1 cellular context compared by ENCODE assay signal in the genomic region with DNA sequence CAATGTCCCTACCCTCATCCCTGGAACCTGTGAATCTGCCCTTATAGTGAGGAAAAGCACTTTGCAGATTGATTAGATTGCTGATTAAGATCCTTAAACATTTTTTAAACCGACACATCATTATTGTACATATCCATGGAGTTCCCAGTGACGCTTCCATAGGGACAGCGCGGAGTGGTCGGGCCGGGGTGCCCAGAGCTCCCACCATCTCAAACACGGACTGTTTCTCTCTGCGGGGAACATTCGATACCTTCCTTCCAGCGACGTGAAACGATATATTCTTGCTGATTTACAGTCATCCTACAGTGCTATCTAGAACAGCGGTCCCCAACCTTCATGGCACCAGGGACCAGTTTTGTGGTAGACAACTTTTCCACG.
TF ChIP-seq lines count a peak whose summit lies in the region.

No MANE protein-coding gene starts in this region.

TF ChIP-seq in HepG2, 621 proteins besides CTCF, POLR2A, EP300 and RAD21 (continued from another document and continues in another):
- TF ChIP-seq, protein P1, sequence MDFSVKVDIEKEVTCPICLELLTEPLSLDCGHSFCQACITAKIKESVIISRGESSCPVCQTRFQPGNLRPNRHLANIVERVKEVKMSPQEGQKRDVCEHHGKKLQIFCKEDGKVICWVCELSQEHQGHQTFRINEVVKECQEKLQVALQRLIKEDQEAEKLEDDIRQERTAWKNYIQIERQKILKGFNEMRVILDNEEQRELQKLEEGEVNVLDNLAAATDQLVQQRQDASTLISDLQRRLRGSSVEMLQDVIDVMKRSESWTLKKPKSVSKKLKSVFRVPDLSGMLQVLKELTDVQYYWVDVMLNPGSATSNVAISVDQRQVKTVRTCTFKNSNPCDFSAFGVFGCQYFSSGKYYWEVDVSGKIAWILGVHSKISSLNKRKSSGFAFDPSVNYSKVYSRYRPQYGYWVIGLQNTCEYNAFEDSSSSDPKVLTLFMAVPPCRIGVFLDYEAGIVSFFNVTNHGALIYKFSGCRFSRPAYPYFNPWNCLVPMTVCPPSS (IDR thresholded peaks at IDR 0.05) = no peak
- TF ChIP-seq, protein P2, sequence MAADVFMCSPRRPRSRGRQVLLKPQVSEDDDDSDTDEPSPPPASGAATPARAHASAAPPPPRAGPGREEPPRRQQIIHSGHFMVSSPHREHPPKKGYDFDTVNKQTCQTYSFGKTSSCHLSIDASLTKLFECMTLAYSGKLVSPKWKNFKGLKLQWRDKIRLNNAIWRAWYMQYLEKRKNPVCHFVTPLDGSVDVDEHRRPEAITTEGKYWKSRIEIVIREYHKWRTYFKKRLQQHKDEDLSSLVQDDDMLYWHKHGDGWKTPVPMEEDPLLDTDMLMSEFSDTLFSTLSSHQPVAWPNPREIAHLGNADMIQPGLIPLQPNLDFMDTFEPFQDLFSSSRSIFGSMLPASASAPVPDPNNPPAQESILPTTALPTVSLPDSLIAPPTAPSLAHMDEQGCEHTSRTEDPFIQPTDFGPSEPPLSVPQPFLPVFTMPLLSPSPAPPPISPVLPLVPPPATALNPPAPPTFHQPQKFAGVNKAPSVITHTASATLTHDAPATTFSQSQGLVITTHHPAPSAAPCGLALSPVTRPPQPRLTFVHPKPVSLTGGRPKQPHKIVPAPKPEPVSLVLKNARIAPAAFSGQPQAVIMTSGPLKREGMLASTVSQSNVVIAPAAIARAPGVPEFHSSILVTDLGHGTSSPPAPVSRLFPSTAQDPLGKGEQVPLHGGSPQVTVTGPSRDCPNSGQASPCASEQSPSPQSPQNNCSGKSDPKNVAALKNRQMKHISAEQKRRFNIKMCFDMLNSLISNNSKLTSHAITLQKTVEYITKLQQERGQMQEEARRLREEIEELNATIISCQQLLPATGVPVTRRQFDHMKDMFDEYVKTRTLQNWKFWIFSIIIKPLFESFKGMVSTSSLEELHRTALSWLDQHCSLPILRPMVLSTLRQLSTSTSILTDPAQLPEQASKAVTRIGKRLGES (CRISPR knock-in tag; IDR thresholded peaks at IDR 0.05; ENCODE audit: borderline replicate concordance) = no peak
- TF ChIP-seq ZNF180 (CRISPR knock-in tag; IDR thresholded peaks at IDR 0.05; ENCODE audit: borderline replicate concordance, low read depth) = no peak
- no peak for TF ChIP-seq MYC (CRISPR knock-in tag; IDR thresholded peaks at IDR 0.05; ENCODE audit: borderline replicate concordance)
- TF ChIP-seq JDP2 (CRISPR knock-in tag; IDR thresholded peaks at IDR 0.05; ENCODE audit: borderline replicate concordance) = no peak
- TF ChIP-seq TCF7L2 (IDR thresholded peaks at IDR 0.05; ENCODE audit: low read depth, low read length) = no peak
- TF ChIP-seq ZNF317 (CRISPR knock-in tag; IDR thresholded peaks at IDR 0.05) = 0 out of 2 replicates have a peak, but pooled peaks have one; percentile 30
- no peak for TF ChIP-seq PHB2 (IDR thresholded peaks at IDR 0.05; ENCODE audit: partially characterized antibody)
- no peak for TF ChIP-seq ZNF432 (CRISPR knock-in tag; IDR thresholded peaks at IDR 0.05; ENCODE audit: borderline replicate concordance)
- no peak for TF ChIP-seq ISL2 (CRISPR knock-in tag; IDR thresholded peaks at IDR 0.05)
- TF ChIP-seq MBNL3 (CRISPR knock-in tag; conservative IDR thresholded peaks at IDR 0.05) = no peak
- TF ChIP-seq ZNF652 (CRISPR knock-in tag; IDR thresholded peaks at IDR 0.05; ENCODE audit: borderline replicate concordance, low read depth) = no peak
- TF ChIP-seq, protein P3, sequence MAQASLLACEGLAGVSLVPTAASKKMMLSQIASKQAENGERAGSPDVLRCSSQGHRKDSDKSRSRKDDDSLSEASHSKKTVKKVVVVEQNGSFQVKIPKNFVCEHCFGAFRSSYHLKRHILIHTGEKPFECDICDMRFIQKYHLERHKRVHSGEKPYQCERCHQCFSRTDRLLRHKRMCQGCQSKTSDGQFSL (CRISPR knock-in tag; IDR thresholded peaks at IDR 0.05) = no peak
- TF ChIP-seq, protein P4, sequence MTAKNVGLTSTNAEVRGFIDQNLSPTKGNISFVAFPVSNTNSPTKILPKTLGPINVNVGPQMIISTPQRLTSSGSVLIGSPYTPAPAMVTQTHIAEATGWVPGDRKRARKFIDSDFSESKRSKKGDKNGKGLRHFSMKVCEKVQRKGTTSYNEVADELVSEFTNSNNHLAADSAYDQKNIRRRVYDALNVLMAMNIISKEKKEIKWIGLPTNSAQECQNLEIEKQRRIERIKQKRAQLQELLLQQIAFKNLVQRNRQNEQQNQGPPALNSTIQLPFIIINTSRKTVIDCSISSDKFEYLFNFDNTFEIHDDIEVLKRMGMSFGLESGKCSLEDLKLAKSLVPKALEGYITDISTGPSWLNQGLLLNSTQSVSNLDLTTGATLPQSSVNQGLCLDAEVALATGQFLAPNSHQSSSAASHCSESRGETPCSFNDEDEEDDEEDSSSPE (CRISPR knock-in tag; IDR thresholded peaks at IDR 0.05) = peak; percentile 2; the same call in 1 of the 2 replicates
- TF ChIP-seq, protein P5, sequence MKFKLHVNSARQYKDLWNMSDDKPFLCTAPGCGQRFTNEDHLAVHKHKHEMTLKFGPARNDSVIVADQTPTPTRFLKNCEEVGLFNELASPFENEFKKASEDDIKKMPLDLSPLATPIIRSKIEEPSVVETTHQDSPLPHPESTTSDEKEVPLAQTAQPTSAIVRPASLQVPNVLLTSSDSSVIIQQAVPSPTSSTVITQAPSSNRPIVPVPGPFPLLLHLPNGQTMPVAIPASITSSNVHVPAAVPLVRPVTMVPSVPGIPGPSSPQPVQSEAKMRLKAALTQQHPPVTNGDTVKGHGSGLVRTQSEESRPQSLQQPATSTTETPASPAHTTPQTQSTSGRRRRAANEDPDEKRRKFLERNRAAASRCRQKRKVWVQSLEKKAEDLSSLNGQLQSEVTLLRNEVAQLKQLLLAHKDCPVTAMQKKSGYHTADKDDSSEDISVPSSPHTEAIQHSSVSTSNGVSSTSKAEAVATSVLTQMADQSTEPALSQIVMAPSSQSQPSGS (CRISPR knock-in tag; IDR thresholded peaks at IDR 0.05) = no peak
- no peak for TF ChIP-seq HNF4A (CRISPR knock-in tag; IDR thresholded peaks at IDR 0.05)
- TF ChIP-seq, protein P6, sequence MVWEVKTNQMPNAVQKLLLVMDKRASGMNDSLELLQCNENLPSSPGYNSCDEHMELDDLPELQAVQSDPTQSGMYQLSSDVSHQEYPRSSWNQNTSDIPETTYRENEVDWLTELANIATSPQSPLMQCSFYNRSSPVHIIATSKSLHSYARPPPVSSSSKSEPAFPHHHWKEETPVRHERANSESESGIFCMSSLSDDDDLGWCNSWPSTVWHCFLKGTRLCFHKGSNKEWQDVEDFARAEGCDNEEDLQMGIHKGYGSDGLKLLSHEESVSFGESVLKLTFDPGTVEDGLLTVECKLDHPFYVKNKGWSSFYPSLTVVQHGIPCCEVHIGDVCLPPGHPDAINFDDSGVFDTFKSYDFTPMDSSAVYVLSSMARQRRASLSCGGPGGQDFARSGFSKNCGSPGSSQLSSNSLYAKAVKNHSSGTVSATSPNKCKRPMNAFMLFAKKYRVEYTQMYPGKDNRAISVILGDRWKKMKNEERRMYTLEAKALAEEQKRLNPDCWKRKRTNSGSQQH (CRISPR knock-in tag; IDR thresholded peaks at IDR 0.05; ENCODE audit: low read depth) = no peak
- no peak for TF ChIP-seq MTF1 (CRISPR knock-in tag; IDR thresholded peaks at IDR 0.05)
- no peak for TF ChIP-seq CCDC6 (CRISPR knock-in tag; IDR thresholded peaks at IDR 0.05)
- no peak for TF ChIP-seq REL (CRISPR knock-in tag; conservative IDR thresholded peaks at IDR 0.05)
- no peak for TF ChIP-seq ZNF234 (CRISPR knock-in tag; conservative IDR thresholded peaks at IDR 0.05)
- TF ChIP-seq, protein P7, sequence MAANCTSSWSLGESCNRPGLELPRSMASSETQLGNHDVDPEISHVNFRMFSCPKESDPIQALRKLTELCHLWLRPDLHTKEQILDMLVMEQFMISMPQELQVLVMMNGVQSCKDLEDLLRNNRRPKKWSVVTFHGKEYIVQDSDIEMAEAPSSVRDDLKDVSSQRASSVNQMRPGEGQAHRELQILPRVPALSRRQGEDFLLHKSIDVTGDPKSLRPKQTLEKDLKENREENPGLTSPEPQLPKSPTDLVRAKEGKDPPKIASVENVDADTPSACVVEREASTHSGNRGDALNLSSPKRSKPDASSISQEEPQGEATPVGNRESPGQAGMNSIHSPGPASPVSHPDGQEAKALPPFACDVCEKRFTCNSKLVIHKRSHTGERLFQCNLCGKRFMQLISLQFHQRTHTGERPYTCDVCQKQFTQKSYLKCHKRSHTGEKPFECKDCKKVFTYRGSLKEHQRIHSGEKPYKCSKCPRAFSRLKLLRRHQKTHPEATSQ (CRISPR knock-in tag; IDR thresholded peaks at IDR 0.05; ENCODE audit: borderline replicate concordance) = no peak
- no peak for TF ChIP-seq NPAS2 (CRISPR knock-in tag; IDR thresholded peaks at IDR 0.05; ENCODE audit: borderline replicate concordance)
- TF ChIP-seq MEIS1 (CRISPR knock-in tag; IDR thresholded peaks at IDR 0.05; ENCODE audit: borderline replicate concordance) = no peak
- no peak for TF ChIP-seq KLF11 (CRISPR knock-in tag; IDR thresholded peaks at IDR 0.05)
- 0 out of 2 replicates have a peak, but pooled peaks have one; percentile 11 for TF ChIP-seq MXD4 (CRISPR knock-in tag; IDR thresholded peaks at IDR 0.05)
- TF ChIP-seq ZNF788 (CRISPR knock-in tag; IDR thresholded peaks at IDR 0.05; ENCODE audit: borderline replicate concordance) = 0 out of 2 replicates have a peak, but pooled peaks have one; percentile 5
- TF ChIP-seq ZBTB42 (CRISPR knock-in tag; IDR thresholded peaks at IDR 0.05) = no peak
- no peak for TF ChIP-seq KLF6 (CRISPR knock-in tag; IDR thresholded peaks at IDR 0.05)
- TF ChIP-seq, protein P8, sequence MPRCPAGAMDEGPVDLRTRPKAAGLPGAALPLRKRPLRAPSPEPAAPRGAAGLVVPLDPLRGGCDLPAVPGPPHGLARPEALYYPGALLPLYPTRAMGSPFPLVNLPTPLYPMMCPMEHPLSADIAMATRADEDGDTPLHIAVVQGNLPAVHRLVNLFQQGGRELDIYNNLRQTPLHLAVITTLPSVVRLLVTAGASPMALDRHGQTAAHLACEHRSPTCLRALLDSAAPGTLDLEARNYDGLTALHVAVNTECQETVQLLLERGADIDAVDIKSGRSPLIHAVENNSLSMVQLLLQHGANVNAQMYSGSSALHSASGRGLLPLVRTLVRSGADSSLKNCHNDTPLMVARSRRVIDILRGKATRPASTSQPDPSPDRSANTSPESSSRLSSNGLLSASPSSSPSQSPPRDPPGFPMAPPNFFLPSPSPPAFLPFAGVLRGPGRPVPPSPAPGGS (CRISPR knock-in tag; IDR thresholded peaks at IDR 0.05) = no peak
- TF ChIP-seq ZMYM3 (CRISPR knock-in tag; IDR thresholded peaks at IDR 0.05) = no peak
- TF ChIP-seq HDAC1 (CRISPR knock-in tag; IDR thresholded peaks at IDR 0.05) = 0 out of 2 replicates have a peak, but pooled peaks have one; percentile 2
- TF ChIP-seq ZNF720 (CRISPR knock-in tag; IDR thresholded peaks at IDR 0.05) = no peak
- no peak for TF ChIP-seq ZNF253 (CRISPR knock-in tag; IDR thresholded peaks at IDR 0.05; ENCODE audit: borderline replicate concordance)
- no peak for TF ChIP-seq ZNF616 (CRISPR knock-in tag; IDR thresholded peaks at IDR 0.05; ENCODE audit: low read depth)
- TF ChIP-seq ZNF747 (CRISPR knock-in tag; IDR thresholded peaks at IDR 0.05; ENCODE audit: borderline replicate concordance) = no peak
- TF ChIP-seq HIVEP1 (CRISPR knock-in tag; IDR thresholded peaks at IDR 0.05) = 0 out of 2 replicates have a peak, but pooled peaks have one; percentile 21
- TF ChIP-seq ZNF124 (CRISPR knock-in tag; IDR thresholded peaks at IDR 0.05) = no peak
- TF ChIP-seq, protein P9, sequence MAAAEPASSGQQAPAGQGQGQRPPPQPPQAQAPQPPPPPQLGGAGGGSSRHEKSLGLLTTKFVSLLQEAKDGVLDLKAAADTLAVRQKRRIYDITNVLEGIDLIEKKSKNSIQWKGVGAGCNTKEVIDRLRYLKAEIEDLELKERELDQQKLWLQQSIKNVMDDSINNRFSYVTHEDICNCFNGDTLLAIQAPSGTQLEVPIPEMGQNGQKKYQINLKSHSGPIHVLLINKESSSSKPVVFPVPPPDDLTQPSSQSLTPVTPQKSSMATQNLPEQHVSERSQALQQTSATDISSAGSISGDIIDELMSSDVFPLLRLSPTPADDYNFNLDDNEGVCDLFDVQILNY (CRISPR knock-in tag; conservative IDR thresholded peaks at IDR 0.05) = no peak
- TF ChIP-seq, protein P10, sequence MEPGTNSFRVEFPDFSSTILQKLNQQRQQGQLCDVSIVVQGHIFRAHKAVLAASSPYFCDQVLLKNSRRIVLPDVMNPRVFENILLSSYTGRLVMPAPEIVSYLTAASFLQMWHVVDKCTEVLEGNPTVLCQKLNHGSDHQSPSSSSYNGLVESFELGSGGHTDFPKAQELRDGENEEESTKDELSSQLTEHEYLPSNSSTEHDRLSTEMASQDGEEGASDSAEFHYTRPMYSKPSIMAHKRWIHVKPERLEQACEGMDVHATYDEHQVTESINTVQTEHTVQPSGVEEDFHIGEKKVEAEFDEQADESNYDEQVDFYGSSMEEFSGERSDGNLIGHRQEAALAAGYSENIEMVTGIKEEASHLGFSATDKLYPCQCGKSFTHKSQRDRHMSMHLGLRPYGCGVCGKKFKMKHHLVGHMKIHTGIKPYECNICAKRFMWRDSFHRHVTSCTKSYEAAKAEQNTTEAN (CRISPR knock-in tag; conservative IDR thresholded peaks at IDR 0.05) = no peak
- TF ChIP-seq, protein P11, sequence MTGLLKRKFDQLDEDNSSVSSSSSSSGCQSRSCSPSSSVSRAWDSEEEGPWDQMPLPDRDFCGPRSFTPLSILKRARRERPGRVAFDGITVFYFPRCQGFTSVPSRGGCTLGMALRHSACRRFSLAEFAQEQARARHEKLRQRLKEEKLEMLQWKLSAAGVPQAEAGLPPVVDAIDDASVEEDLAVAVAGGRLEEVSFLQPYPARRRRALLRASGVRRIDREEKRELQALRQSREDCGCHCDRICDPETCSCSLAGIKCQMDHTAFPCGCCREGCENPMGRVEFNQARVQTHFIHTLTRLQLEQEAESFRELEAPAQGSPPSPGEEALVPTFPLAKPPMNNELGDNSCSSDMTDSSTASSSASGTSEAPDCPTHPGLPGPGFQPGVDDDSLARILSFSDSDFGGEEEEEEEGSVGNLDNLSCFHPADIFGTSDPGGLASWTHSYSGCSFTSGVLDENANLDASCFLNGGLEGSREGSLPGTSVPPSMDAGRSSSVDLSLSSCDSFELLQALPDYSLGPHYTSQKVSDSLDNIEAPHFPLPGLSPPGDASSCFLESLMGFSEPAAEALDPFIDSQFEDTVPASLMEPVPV (CRISPR knock-in tag; IDR thresholded peaks at IDR 0.05) = no peak
- TF ChIP-seq NFKB2 (CRISPR knock-in tag; IDR thresholded peaks at IDR 0.05; ENCODE audit: borderline replicate concordance) = no peak
- TF ChIP-seq ZFP62 (CRISPR knock-in tag; IDR thresholded peaks at IDR 0.05) = no peak
- TF ChIP-seq, protein P12, sequence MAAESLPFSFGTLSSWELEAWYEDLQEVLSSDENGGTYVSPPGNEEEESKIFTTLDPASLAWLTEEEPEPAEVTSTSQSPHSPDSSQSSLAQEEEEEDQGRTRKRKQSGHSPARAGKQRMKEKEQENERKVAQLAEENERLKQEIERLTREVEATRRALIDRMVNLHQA (CRISPR knock-in tag; IDR thresholded peaks at IDR 0.05) = no peak
- TF ChIP-seq, protein P13, sequence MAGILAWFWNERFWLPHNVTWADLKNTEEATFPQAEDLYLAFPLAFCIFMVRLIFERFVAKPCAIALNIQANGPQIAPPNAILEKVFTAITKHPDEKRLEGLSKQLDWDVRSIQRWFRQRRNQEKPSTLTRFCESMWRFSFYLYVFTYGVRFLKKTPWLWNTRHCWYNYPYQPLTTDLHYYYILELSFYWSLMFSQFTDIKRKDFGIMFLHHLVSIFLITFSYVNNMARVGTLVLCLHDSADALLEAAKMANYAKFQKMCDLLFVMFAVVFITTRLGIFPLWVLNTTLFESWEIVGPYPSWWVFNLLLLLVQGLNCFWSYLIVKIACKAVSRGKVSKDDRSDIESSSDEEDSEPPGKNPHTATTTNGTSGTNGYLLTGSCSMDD (CRISPR knock-in tag; IDR thresholded peaks at IDR 0.05) = no peak
